ENCODE assay signal across 20 cellular contexts in the genomic region with DNA sequence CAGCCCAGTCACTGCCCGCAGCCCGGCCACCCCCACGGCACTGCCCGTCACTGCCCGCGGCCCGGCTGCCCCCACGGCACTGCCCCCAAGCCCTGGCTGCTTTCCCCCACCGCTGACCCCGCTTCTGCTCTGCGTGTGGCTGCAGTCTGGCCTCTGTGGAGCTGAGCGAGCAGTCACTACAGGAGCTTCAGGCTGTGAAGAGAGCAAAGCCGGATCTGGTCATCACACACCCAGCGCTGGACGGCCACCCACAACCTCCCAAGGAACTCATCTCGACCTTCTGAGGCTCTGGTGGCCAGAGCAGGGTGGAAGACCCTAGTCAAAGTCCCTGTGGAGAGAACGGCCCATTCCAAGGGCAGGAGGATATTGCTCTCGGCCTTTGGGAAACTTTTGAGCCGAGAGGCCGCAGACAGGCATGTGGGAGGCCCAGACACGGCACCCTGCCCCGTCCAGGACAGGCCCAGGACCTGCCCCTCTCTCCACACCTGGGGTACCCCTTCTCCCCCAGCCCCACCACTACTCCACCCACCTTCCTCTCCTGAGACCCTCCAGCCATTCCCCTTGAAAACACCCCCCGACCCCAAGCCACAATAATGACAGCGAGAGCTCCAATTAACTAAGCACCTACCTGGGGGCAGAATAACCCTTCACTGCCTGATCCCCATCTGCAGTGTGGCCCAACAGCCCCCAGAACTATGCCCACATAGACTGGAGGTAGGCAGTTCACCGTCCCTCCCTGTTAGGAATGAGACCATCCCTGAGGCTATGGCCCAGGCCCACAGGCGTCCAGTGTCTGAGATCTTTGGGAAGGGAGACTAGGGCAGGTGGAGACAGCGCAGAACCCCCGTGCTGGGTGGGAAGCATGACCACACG. TPM values are rescaled to one million over a fixed set of nuclear protein-coding genes. Genes with fewer than 3 reads are reported as not detected.
DNase-seq lines count a peak whose midpoint lies in the region; ATAC-seq and TF ChIP-seq lines count a peak whose summit lies in the region.
"Had no signal": no experiment of that assay in that cellular context is flagged by ENCODE, and none has a peak within 500 bp of the region (broad histone marks: within the 10 kb centered on the region; RNA-seq: fewer than 3 reads in every experiment).

No MANE protein-coding gene starts in this region.

- peaks cover 0 to 58% (median 7%) of the 10 kb centered on the region in 4 donors for H3K4me1 Mint-ChIP-seq in CD4-positive, CD25-positive, alpha-beta regulatory T cell
- H3K4me1 Mint-ChIP-seq in activated naive CD8-positive, alpha-beta T cell treated with anti-CD3 and anti-CD28 coated beads for 36 hours = peaks cover 59% of the 10 kb centered on the region
- peaks cover 16% of the 10 kb centered on the region for H3K4me1 Mint-ChIP-seq in neural crest cell
- H3K4me1 Mint-ChIP-seq in activated CD4-positive, alpha-beta T cell treated with anti-CD3 and anti-CD28 coated beads for 36 hours = peaks cover 50% of the 10 kb centered on the region

- no peak overlapping the region for H3K4me3 ChIP-seq in CD4-positive, CD25-positive, alpha-beta regulatory T cell (ENCODE audit: low read depth, low read length)
- no peak overlapping the region for H3K4me3 ChIP-seq in gastroesophageal sphincter
- H3K4me3 ChIP-seq: BLaER1 treated with 17β-estradiol and CSF1 and Interleukin-3, amounts not matched to agents 10 nM and 100 nM; tibial nerve had no signal

- H3K27ac Mint-ChIP-seq in CD4-positive, CD25-positive, alpha-beta regulatory T cell = no peak overlapping the region
- H3K27ac Mint-ChIP-seq in activated naive CD8-positive, alpha-beta T cell treated with anti-CD3 and anti-CD28 coated beads for 36 hours = peak overlapping the region; percentile 98
- H3K27ac Mint-ChIP-seq in neural crest cell (ENCODE audit: unreplicated experiment) = no peak overlapping the region
- H3K27ac Mint-ChIP-seq in activated CD4-positive, alpha-beta T cell treated with anti-CD3 and anti-CD28 coated beads for 36 hours = no peak overlapping the region
- H3K27ac Mint-ChIP-seq: progenitor cell of endocrine pancreas had no signal

- peak overlapping the region in 3 of 4 donors; percentile 29 to 96 (median 69) for H3K4me3 Mint-ChIP-seq in CD4-positive, CD25-positive, alpha-beta regulatory T cell
- H3K4me3 Mint-ChIP-seq in activated naive CD8-positive, alpha-beta T cell treated with anti-CD3 and anti-CD28 coated beads for 36 hours = peak overlapping the region; percentile 4
- peak overlapping the region; percentile 47 for H3K4me3 Mint-ChIP-seq in neural crest cell
- no peak overlapping the region for H3K4me3 Mint-ChIP-seq in activated CD4-positive, alpha-beta T cell treated with anti-CD3 and anti-CD28 coated beads for 36 hours

- TF ChIP-seq EP300 in gastroesophageal sphincter (IDR thresholded peaks at IDR 0.05) = no peak

- POLR2A ChIA-PET in activated CD4-positive, alpha-beta T cell treated with anti-CD3 and anti-CD28 coated beads for 36 hours (lab: Charles Lee) = no interaction called here

- DNase-seq in CD4-positive, CD25-positive, alpha-beta regulatory T cell = no peak
- peak; percentile 1 for DNase-seq in Daoy (ENCODE audit: low read depth)
- no peak for DNase-seq in activated naive CD8-positive, alpha-beta T cell treated with anti-CD3 and anti-CD28 coated beads for 36 hours
- no peak for DNase-seq in neural crest cell (ENCODE audit: low read depth, low spot score)
- no peak for DNase-seq in NCI-H226
- no peak for DNase-seq in activated CD4-positive, alpha-beta T cell treated with anti-CD3 and anti-CD28 coated beads for 36 hours
- DNase-seq: cerebellar nuclear complex, DND-41, mesendoderm, MM.1S, NCI-H2029 treated with DMSO at 0.1 percent for 48 hours, NCI-H774 had no signal

- H3K36me3 Mint-ChIP-seq in CD4-positive, CD25-positive, alpha-beta regulatory T cell = peaks cover 4% of the 10 kb centered on the region
- peaks cover 30% of the 10 kb centered on the region for H3K36me3 Mint-ChIP-seq in activated naive CD8-positive, alpha-beta T cell treated with anti-CD3 and anti-CD28 coated beads for 36 hours
- H3K36me3 Mint-ChIP-seq in neural crest cell (ENCODE audit: low read depth) = no peaks in the 10 kb centered on the region
- H3K36me3 Mint-ChIP-seq in activated CD4-positive, alpha-beta T cell treated with anti-CD3 and anti-CD28 coated beads for 36 hours (ENCODE audit: low read depth) = peaks cover 7% of the 10 kb centered on the region

- no peak for ATAC-seq in CD4-positive, CD25-positive, alpha-beta regulatory T cell (ENCODE audit: low read depth in 2 of 2)
- ATAC-seq in gastroesophageal sphincter = no peak
- no peak for ATAC-seq in GM21528 (IDR thresholded peaks at IDR 0.05; ENCODE audit: low FRiP score, unreplicated experiment)
- ATAC-seq in activated CD4-positive, alpha-beta T cell treated with anti-CD3 and anti-CD28 coated beads for 36 hours = no peak

- H3K27ac ChIP-seq in CD4-positive, CD25-positive, alpha-beta regulatory T cell (ENCODE audit: insufficient read depth, low read length, poor library complexity, severe bottlenecking) = no peak overlapping the region
- no peak overlapping the region for H3K27ac ChIP-seq in gastroesophageal sphincter
- H3K27ac ChIP-seq: BLaER1 treated with 17β-estradiol and CSF1 and Interleukin-3, amounts not matched to agents 10 nM and 100 nM; tibial nerve had no signal

- no peaks in the 10 kb centered on the region for H3K9me3 Mint-ChIP-seq in CD4-positive, CD25-positive, alpha-beta regulatory T cell
- no peaks in the 10 kb centered on the region for H3K9me3 Mint-ChIP-seq in activated naive CD8-positive, alpha-beta T cell treated with anti-CD3 and anti-CD28 coated beads for 36 hours
- no peaks in the 10 kb centered on the region for H3K9me3 Mint-ChIP-seq in neural crest cell
- no peaks in the 10 kb centered on the region for H3K9me3 Mint-ChIP-seq in activated CD4-positive, alpha-beta T cell treated with anti-CD3 and anti-CD28 coated beads for 36 hours (ENCODE audit: low read depth)

- TF ChIP-seq CTCF in neural crest cell (conservative IDR thresholded peaks at IDR 0.05) (no peak), gastroesophageal sphincter (IDR thresholded peaks at IDR 0.05) (no peak)

- 88% methylated on average over 3 of the region's 29 CpGs; no CpG with 5 or more reads in 1 of the 2 donors for WGBS in gastroesophageal sphincter (ENCODE audit: low coverage in 1 of 2), 2 donors

- intact Hi-C loops in activated CD4-positive, alpha-beta T cell treated with anti-CD3 and anti-CD28 coated beads for 36 hours (cut with DNase I, micrococcal nuclease) = loop anchor here in 1 of 2 experiments (5.0 kb wide), 1 partner anchor 48 kb away; the partner anchor contains the start of genes PSMD13 and SIRT3

- H3K27me3 Mint-ChIP-seq in CD4-positive, CD25-positive, alpha-beta regulatory T cell = peaks cover 51% of the 10 kb centered on the region
- peaks cover 30% of the 10 kb centered on the region for H3K27me3 Mint-ChIP-seq in activated naive CD8-positive, alpha-beta T cell treated with anti-CD3 and anti-CD28 coated beads for 36 hours
- H3K27me3 Mint-ChIP-seq in neural crest cell (ENCODE audit: low read depth) = peaks cover 13% of the 10 kb centered on the region
- H3K27me3 Mint-ChIP-seq in activated CD4-positive, alpha-beta T cell treated with anti-CD3 and anti-CD28 coated beads for 36 hours = peaks cover 18% of the 10 kb centered on the region

- H3K27me3 ChIP-seq in CD4-positive, CD25-positive, alpha-beta regulatory T cell (ENCODE audit: control insufficient read depth, insufficient read depth, low read length) = peaks cover 7% of the 10 kb centered on the region
- peaks cover 73% of the 10 kb centered on the region for H3K27me3 ChIP-seq in gastroesophageal sphincter

- no peaks in the 10 kb centered on the region for H3K36me3 ChIP-seq in CD4-positive, CD25-positive, alpha-beta regulatory T cell (ENCODE audit: control insufficient read depth, insufficient read depth, low read length)
- no peaks in the 10 kb centered on the region for H3K36me3 ChIP-seq in gastroesophageal sphincter
- H3K36me3 ChIP-seq: BLaER1 treated with 17β-estradiol and CSF1 and Interleukin-3, amounts not matched to agents 10 nM and 100 nM; tibial nerve had no signal

- no peak for TF ChIP-seq POLR2A in gastroesophageal sphincter (IDR thresholded peaks at IDR 0.05)

- CTCF ChIA-PET in activated CD4-positive, alpha-beta T cell treated with anti-CD3 and anti-CD28 coated beads for 36 hours (lab: Charles Lee) = interaction anchor here (0.5 to 2.3 kb wide), 4 partner anchors 17 to 35 kb away, joined by 3 to 8 read pairs (median 4); no protein-coding TSS in a partner anchor

- H3K9me3 ChIP-seq in CD4-positive, CD25-positive, alpha-beta regulatory T cell (ENCODE audit: control insufficient read depth in 2 of 2, low read length in 2 of 2) = no peaks in the 10 kb centered on the region
- H3K9me3 ChIP-seq in gastroesophageal sphincter = no peaks in the 10 kb centered on the region
- H3K9me3 ChIP-seq: tibial nerve had no signal

- peaks cover 47% of the 10 kb centered on the region for H3K4me1 ChIP-seq in CD4-positive, CD25-positive, alpha-beta regulatory T cell (ENCODE audit: control insufficient read depth, insufficient read depth, low read length, poor library complexity, severe bottlenecking)
- peaks cover 0 to 40% (median 16%) of the 10 kb centered on the region in 3 donors for H3K4me1 ChIP-seq in gastroesophageal sphincter

RNA-seq across cellular contexts. Expression of gene PGGHG, which starts 3.7 kb away (rescaled TPM):
- total RNA-seq in CD4-positive, CD25-positive, alpha-beta regulatory T cell = 188 TPM
- polyA plus RNA-seq in CD4-positive, CD25-positive, alpha-beta regulatory T cell = 1 to 10 TPM; 1.5 to 2.9 (median 2.5) TPM
- total RNA-seq in Daoy (2014; rRNA removed; shearing (Covaris generic)) = 0.42 and 1.4 TPM in 2 replicates
- 100 to 1,000 TPM; 206 to 209 TPM for total RNA-seq in activated naive CD8-positive, alpha-beta T cell treated with anti-CD3 and anti-CD28 coated beads for 36 hours
- total RNA-seq in neural crest cell (23.2 and 25.1 TPM in 2 replicates), gastroesophageal sphincter (10 to 100 TPM in 2 of 4 donors, 1 to 10 TPM in 2; 8.5 to 35.3 (median 15.5) TPM)
- 10 to 100 TPM; 73.4 to 82.3 TPM for total RNA-seq in activated CD4-positive, alpha-beta T cell treated with anti-CD3 and anti-CD28 coated beads for 36 hours

RNA-seq across cellular contexts. Expression of gene NLRP6, which starts 7.0 kb away (rescaled TPM):
- 1.8 TPM for total RNA-seq in CD4-positive, CD25-positive, alpha-beta regulatory T cell
- polyA plus RNA-seq in CD4-positive, CD25-positive, alpha-beta regulatory T cell = 1 to 10 TPM in 3 of 4 donors, under 1 TPM in 1; 0.36 to 4.0 (median 2.4) TPM
- not detected in 2 replicates for total RNA-seq in Daoy (2014; rRNA removed; shearing (Covaris generic))
- 1 to 10 TPM; 3.7 to 3.8 TPM for total RNA-seq in activated naive CD8-positive, alpha-beta T cell treated with anti-CD3 and anti-CD28 coated beads for 36 hours
- not detected in 2 replicates for total RNA-seq in neural crest cell
- total RNA-seq in gastroesophageal sphincter = 1 to 10 TPM in 1 of 4 donors, under 1 TPM in 1, not detected in 2; 0.23 to 1.9 TPM
- total RNA-seq in activated CD4-positive, alpha-beta T cell treated with anti-CD3 and anti-CD28 coated beads for 36 hours = under 1 TPM; 0.32 to 0.57 TPM
- total RNA-seq: frontal cortex, HT1080, progenitor cell of endocrine pancreas had no signal

RNA-seq across cellular contexts. Expression of gene IFITM5, which starts 14.1 kb away (rescaled TPM):
- total RNA-seq in CD4-positive, CD25-positive, alpha-beta regulatory T cell = not detected
- not detected for polyA plus RNA-seq in CD4-positive, CD25-positive, alpha-beta regulatory T cell
- total RNA-seq in Daoy (2014; rRNA removed; shearing (Covaris generic)) = not detected in 2 replicates
- total RNA-seq in activated naive CD8-positive, alpha-beta T cell treated with anti-CD3 and anti-CD28 coated beads for 36 hours = not detected
- total RNA-seq in neural crest cell = not detected in 2 replicates
- total RNA-seq in gastroesophageal sphincter = not detected
- total RNA-seq in activated CD4-positive, alpha-beta T cell treated with anti-CD3 and anti-CD28 coated beads for 36 hours = not detected
- total RNA-seq: activated CD8-positive, alpha-beta memory T cell treated with anti-CD3 and anti-CD28 coated beads for 36 hours; frontal cortex; HT1080; progenitor cell of endocrine pancreas; tibial nerve had no signal

RNA-seq across cellular contexts. Expression of gene IFITM2, which starts 22.4 kb away (rescaled TPM):
- 376 TPM for total RNA-seq in CD4-positive, CD25-positive, alpha-beta regulatory T cell
- polyA plus RNA-seq in CD4-positive, CD25-positive, alpha-beta regulatory T cell = 1,000 to 10,000 TPM; 1,701 to 2,097 (median 1,858) TPM
- 1.2 and 6.1 TPM in 2 replicates for total RNA-seq in Daoy (2014; rRNA removed; shearing (Covaris generic))
- total RNA-seq in activated naive CD8-positive, alpha-beta T cell treated with anti-CD3 and anti-CD28 coated beads for 36 hours = 100 to 1,000 TPM; 474 to 496 TPM
- total RNA-seq in neural crest cell = 55.0 and 67.2 TPM in 2 replicates
- 100 to 1,000 TPM in 3 of 4 donors, 10 to 100 TPM in 1; 89.3 to 183 (median 126) TPM for total RNA-seq in gastroesophageal sphincter
- total RNA-seq in activated CD4-positive, alpha-beta T cell treated with anti-CD3 and anti-CD28 coated beads for 36 hours = 100 to 1,000 TPM; 451 to 474 TPM

RNA-seq across cellular contexts. Expression of gene IFITM1, which starts 28.6 kb away (rescaled TPM):
- 320 TPM for total RNA-seq in CD4-positive, CD25-positive, alpha-beta regulatory T cell
- 1,000 to 10,000 TPM; 1,249 to 1,544 (median 1,415) TPM for polyA plus RNA-seq in CD4-positive, CD25-positive, alpha-beta regulatory T cell
- total RNA-seq in Daoy (2014; rRNA removed; shearing (Covaris generic)) = 1.2 TPM in 2 replicates
- 100 to 1,000 TPM; 345 to 356 TPM for total RNA-seq in activated naive CD8-positive, alpha-beta T cell treated with anti-CD3 and anti-CD28 coated beads for 36 hours
- total RNA-seq in neural crest cell = 2.0 and 2.3 TPM in 2 replicates
- total RNA-seq in gastroesophageal sphincter = 100 to 1,000 TPM in 3 of 4 donors, 10 to 100 TPM in 1; 29.9 to 138 (median 112) TPM
- 100 to 1,000 TPM; 248 to 285 TPM for total RNA-seq in activated CD4-positive, alpha-beta T cell treated with anti-CD3 and anti-CD28 coated beads for 36 hours
